In genomic region chr12:51172515-51173431, GRCh38 we compare ENCODE assay signal across 1 cellular context.
A peak's percentile ranks its signal among the peaks of the same experiment; 100 is the strongest.
TF ChIP-seq lines count a peak whose summit lies in the region.

A gene with protein sequence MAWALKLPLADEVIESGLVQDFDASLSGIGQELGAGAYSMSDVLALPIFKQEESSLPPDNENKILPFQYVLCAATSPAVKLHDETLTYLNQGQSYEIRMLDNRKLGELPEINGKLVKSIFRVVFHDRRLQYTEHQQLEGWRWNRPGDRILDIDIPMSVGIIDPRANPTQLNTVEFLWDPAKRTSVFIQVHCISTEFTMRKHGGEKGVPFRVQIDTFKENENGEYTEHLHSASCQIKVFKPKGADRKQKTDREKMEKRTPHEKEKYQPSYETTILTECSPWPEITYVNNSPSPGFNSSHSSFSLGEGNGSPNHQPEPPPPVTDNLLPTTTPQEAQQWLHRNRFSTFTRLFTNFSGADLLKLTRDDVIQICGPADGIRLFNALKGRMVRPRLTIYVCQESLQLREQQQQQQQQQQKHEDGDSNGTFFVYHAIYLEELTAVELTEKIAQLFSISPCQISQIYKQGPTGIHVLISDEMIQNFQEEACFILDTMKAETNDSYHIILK (minus strand): TSS chr12:51173135. CDS start chr12:51172422, 713 bp downstream.

TF ChIP-seq in K562, 482 proteins besides CTCF, POLR2A, EP300 and RAD21 (continued from another document and continues in another):
- TF ChIP-seq, protein P1, sequence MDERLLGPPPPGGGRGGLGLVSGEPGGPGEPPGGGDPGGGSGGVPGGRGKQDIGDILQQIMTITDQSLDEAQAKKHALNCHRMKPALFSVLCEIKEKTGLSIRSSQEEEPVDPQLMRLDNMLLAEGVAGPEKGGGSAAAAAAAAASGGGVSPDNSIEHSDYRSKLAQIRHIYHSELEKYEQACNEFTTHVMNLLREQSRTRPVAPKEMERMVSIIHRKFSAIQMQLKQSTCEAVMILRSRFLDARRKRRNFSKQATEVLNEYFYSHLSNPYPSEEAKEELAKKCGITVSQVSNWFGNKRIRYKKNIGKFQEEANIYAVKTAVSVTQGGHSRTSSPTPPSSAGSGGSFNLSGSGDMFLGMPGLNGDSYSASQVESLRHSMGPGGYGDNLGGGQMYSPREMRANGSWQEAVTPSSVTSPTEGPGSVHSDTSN (CRISPR knock-in tag; IDR thresholded peaks at IDR 0.05; ENCODE audit: low read depth), result peak; percentile 56
- TF ChIP-seq, protein P1 (tag; conservative IDR thresholded peaks at IDR 0.05; ENCODE audit: low read depth), result no peak
- TF ChIP-seq EGR1 (conservative IDR thresholded peaks at IDR 0.05) (peak; percentile 76), ZNF699 (CRISPR knock-in tag; IDR thresholded peaks at IDR 0.05; ENCODE audit: insufficient replicate concordance) (no peak), RFX5 (IDR thresholded peaks at IDR 0.05; ENCODE audit: low read depth, low read length) (peak; percentile 92), GABPB1 (CRISPR knock-in tag; IDR thresholded peaks at IDR 0.05) (peak; percentile 96), PML (IDR thresholded peaks at IDR 0.05; ENCODE audit: low read length) (peak; percentile 54), ZFP36 (IDR thresholded peaks at IDR 0.05; ENCODE audit: low read depth, low read length, partially characterized antibody) (peak; percentile 23), RBM25 (IDR thresholded peaks at IDR 0.05; ENCODE audit: low read depth, low read length, severe bottlenecking) (peak; percentile 77), SP2 (IDR thresholded peaks at IDR 0.05; ENCODE audit: extremely low read depth, low read depth, low read length, poor library complexity, severe bottlenecking) (peak; percentile 59), HLTF (IDR thresholded peaks at IDR 0.05) (peak; percentile 84; the same call in 1 of the 2 replicates), PRDM10 (IDR thresholded peaks at IDR 0.05; ENCODE audit: partially characterized antibody) (peak; percentile 79), ZFX (CRISPR knock-in tag; IDR thresholded peaks at IDR 0.05) (peak; percentile 95), TEAD1 (CRISPR knock-in tag; IDR thresholded peaks at IDR 0.05) (0 out of 4 replicates have a peak, but pooled peaks of 1 of the 2 experiments have one; percentile 20), FOXA3 (CRISPR knock-in tag; conservative IDR thresholded peaks at IDR 0.05 in 1 of 2, IDR thresholded peaks at IDR 0.05 in 1 of 2) (no peak), ZNF324 (CRISPR knock-in tag; IDR thresholded peaks at IDR 0.05) (no peak), LCOR (CRISPR knock-in tag; IDR thresholded peaks at IDR 0.05) (peak; percentile 91), HNRNPLL (IDR thresholded peaks at IDR 0.05; ENCODE audit: low read depth, low read length, poor library complexity, severe bottlenecking) (peak; percentile 58), MXI1 (IDR thresholded peaks at IDR 0.05; ENCODE audit: low read depth, low read length) (peak; percentile 54; the same call in 1 of the 2 replicates), MAZ (CRISPR knock-in tag; conservative IDR thresholded peaks at IDR 0.05 in 1 of 2, IDR thresholded peaks at IDR 0.05 in 1 of 2) (peak; percentile 93 to 98), SMARCA4 (IDR thresholded peaks at IDR 0.05) (0 out of 2 replicates have a peak, but pooled peaks have one; percentile 19), SREBF1 (IDR thresholded peaks at IDR 0.05; ENCODE audit: borderline replicate concordance, low read depth, low read length) (peak; percentile 39; the same call in 1 of the 2 replicates), NR2C1 (IDR thresholded peaks at IDR 0.05) (peak; percentile 94), NR2C1 (tag; IDR thresholded peaks at IDR 0.05) (peak; percentile 94), GABPA (tag; conservative IDR thresholded peaks at IDR 0.05; ENCODE audit: low read depth) (peak; percentile 98), DIDO1 (tag; IDR thresholded peaks at IDR 0.05; ENCODE audit: low read depth) (peak; percentile 76; the same call in 1 of the 2 replicates), NCOR1 (IDR thresholded peaks at IDR 0.05) (peak; percentile 46; the same call in 1 of the 2 replicates), MTA1 (IDR thresholded peaks at IDR 0.05; ENCODE audit: borderline replicate concordance) (0 out of 2 replicates have a peak, but pooled peaks have one; percentile 44), ZEB2 (IDR thresholded peaks at IDR 0.05) (peak; percentile 62)
- TF ChIP-seq, protein P2, sequence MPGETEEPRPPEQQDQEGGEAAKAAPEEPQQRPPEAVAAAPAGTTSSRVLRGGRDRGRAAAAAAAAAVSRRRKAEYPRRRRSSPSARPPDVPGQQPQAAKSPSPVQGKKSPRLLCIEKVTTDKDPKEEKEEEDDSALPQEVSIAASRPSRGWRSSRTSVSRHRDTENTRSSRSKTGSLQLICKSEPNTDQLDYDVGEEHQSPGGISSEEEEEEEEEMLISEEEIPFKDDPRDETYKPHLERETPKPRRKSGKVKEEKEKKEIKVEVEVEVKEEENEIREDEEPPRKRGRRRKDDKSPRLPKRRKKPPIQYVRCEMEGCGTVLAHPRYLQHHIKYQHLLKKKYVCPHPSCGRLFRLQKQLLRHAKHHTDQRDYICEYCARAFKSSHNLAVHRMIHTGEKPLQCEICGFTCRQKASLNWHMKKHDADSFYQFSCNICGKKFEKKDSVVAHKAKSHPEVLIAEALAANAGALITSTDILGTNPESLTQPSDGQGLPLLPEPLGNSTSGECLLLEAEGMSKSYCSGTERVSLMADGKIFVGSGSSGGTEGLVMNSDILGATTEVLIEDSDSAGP (CRISPR knock-in tag; IDR thresholded peaks at IDR 0.05), result 0 out of 2 replicates have a peak, but pooled peaks have one; percentile 19
- TF ChIP-seq, protein P3, sequence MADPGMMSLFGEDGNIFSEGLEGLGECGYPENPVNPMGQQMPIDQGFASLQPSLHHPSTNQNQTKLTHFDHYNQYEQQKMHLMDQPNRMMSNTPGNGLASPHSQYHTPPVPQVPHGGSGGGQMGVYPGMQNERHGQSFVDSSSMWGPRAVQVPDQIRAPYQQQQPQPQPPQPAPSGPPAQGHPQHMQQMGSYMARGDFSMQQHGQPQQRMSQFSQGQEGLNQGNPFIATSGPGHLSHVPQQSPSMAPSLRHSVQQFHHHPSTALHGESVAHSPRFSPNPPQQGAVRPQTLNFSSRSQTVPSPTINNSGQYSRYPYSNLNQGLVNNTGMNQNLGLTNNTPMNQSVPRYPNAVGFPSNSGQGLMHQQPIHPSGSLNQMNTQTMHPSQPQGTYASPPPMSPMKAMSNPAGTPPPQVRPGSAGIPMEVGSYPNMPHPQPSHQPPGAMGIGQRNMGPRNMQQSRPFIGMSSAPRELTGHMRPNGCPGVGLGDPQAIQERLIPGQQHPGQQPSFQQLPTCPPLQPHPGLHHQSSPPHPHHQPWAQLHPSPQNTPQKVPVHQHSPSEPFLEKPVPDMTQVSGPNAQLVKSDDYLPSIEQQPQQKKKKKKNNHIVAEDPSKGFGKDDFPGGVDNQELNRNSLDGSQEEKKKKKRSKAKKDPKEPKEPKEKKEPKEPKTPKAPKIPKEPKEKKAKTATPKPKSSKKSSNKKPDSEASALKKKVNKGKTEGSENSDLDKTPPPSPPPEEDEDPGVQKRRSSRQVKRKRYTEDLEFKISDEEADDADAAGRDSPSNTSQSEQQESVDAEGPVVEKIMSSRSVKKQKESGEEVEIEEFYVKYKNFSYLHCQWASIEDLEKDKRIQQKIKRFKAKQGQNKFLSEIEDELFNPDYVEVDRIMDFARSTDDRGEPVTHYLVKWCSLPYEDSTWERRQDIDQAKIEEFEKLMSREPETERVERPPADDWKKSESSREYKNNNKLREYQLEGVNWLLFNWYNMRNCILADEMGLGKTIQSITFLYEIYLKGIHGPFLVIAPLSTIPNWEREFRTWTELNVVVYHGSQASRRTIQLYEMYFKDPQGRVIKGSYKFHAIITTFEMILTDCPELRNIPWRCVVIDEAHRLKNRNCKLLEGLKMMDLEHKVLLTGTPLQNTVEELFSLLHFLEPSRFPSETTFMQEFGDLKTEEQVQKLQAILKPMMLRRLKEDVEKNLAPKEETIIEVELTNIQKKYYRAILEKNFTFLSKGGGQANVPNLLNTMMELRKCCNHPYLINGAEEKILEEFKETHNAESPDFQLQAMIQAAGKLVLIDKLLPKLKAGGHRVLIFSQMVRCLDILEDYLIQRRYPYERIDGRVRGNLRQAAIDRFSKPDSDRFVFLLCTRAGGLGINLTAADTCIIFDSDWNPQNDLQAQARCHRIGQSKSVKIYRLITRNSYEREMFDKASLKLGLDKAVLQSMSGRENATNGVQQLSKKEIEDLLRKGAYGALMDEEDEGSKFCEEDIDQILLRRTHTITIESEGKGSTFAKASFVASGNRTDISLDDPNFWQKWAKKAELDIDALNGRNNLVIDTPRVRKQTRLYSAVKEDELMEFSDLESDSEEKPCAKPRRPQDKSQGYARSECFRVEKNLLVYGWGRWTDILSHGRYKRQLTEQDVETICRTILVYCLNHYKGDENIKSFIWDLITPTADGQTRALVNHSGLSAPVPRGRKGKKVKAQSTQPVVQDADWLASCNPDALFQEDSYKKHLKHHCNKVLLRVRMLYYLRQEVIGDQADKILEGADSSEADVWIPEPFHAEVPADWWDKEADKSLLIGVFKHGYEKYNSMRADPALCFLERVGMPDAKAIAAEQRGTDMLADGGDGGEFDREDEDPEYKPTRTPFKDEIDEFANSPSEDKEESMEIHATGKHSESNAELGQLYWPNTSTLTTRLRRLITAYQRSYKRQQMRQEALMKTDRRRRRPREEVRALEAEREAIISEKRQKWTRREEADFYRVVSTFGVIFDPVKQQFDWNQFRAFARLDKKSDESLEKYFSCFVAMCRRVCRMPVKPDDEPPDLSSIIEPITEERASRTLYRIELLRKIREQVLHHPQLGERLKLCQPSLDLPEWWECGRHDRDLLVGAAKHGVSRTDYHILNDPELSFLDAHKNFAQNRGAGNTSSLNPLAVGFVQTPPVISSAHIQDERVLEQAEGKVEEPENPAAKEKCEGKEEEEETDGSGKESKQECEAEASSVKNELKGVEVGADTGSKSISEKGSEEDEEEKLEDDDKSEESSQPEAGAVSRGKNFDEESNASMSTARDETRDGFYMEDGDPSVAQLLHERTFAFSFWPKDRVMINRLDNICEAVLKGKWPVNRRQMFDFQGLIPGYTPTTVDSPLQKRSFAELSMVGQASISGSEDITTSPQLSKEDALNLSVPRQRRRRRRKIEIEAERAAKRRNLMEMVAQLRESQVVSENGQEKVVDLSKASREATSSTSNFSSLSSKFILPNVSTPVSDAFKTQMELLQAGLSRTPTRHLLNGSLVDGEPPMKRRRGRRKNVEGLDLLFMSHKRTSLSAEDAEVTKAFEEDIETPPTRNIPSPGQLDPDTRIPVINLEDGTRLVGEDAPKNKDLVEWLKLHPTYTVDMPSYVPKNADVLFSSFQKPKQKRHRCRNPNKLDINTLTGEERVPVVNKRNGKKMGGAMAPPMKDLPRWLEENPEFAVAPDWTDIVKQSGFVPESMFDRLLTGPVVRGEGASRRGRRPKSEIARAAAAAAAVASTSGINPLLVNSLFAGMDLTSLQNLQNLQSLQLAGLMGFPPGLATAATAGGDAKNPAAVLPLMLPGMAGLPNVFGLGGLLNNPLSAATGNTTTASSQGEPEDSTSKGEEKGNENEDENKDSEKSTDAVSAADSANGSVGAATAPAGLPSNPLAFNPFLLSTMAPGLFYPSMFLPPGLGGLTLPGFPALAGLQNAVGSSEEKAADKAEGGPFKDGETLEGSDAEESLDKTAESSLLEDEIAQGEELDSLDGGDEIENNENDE (IDR thresholded peaks at IDR 0.05; ENCODE audit: low read depth, low read length), result no peak
- TF ChIP-seq, protein P4, sequence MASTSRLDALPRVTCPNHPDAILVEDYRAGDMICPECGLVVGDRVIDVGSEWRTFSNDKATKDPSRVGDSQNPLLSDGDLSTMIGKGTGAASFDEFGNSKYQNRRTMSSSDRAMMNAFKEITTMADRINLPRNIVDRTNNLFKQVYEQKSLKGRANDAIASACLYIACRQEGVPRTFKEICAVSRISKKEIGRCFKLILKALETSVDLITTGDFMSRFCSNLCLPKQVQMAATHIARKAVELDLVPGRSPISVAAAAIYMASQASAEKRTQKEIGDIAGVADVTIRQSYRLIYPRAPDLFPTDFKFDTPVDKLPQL (IDR thresholded peaks at IDR 0.05; ENCODE audit: extremely low read depth, insufficient read length), result peak; percentile 34
- TF ChIP-seq, protein P5, sequence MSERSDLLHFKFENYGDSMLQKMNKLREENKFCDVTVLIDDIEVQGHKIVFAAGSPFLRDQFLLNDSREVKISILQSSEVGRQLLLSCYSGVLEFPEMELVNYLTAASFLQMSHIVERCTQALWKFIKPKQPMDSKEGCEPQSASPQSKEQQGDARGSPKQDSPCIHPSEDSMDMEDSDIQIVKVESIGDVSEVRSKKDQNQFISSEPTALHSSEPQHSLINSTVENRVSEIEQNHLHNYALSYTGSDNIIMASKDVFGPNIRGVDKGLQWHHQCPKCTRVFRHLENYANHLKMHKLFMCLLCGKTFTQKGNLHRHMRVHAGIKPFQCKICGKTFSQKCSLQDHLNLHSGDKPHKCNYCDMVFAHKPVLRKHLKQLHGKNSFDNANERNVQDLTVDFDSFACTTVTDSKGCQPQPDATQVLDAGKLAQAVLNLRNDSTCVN (CRISPR knock-in tag; IDR thresholded peaks at IDR 0.05), result no peak; the same call in 1 of the 2 replicates
